20 cellular contexts compared by ENCODE assay signal in the genomic region with DNA sequence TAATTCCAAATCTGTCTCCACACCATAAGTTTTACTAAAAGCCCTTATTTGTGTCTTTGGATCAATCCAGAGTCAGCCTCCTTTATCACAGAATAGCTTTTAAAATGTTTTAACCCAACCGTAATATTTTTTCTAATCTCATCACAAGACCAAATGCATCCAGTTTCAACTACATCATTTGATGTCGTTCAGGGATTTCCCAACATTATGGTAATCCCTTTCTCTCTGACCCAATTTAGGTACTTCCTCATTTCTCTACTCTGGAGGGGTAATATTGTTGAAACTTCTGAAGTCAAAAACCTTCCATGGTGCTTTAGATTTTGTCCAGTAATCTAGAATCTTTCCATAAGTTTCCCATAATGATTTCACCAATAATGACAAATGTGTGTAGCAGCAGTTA.
"Had no signal": no experiment of that assay in that cellular context is flagged by ENCODE, and none has a peak within 500 bp of the region (broad histone marks: within the 10 kb centered on the region; RNA-seq: fewer than 3 reads in every experiment).

No MANE protein-coding gene starts in this region.

- H3K9me3 Mint-ChIP-seq: activated naive CD8-positive, alpha-beta T cell treated with anti-CD3 and anti-CD28 coated beads, Interleukin-2, amount 10 ng/mL, durations not matched to agents 7 days and 5 days; activated T-cell treated with anti-CD3 and anti-CD28 coated beads, Interleukin-2, amount 50 U/mL, for 24 hours had no signal

- H3K27ac Mint-ChIP-seq: activated naive CD4-positive, alpha-beta T cell treated with anti-CD3 and anti-CD28 coated beads, Interleukin-2, amount 10 ng/mL, durations not matched to agents 7 days and 5 days; activated naive CD8-positive, alpha-beta T cell treated with anti-CD3 and anti-CD28 coated beads, Interleukin-2, amount 10 ng/mL, durations not matched to agents 7 days and 5 days; activated T-cell treated with anti-CD3 and anti-CD28 coated beads, Interleukin-2, amount 50 U/mL, for 24 hours; natural killer cell treated with Interleukin-12 subunit alpha and Interleukin-12 subunit beta and Interleukin-15 and Interleukin-18, amount 100 ng/mL, for 72 hours had no signal

- DNase-seq: activated CD4-positive, alpha-beta T cell treated with anti-CD3 and anti-CD28 coated beads for 48 hours; activated CD4-positive, alpha-beta T cell treated with anti-CD3 and anti-CD28 coated beads, Interleukin-2, amount 50 U/mL, for 48 hours; activated CD8-positive, alpha-beta memory T cell treated with anti-CD3 and anti-CD28 coated beads, Interleukin-2, amount 50 U/mL, for 48 hours; activated gamma-delta T cell; activated naive CD4-positive, alpha-beta T cell treated with anti-CD3 and anti-CD28 coated beads, Interleukin-2, amount 10 ng/mL, durations not matched to agents 7 days and 5 days; activated naive CD8-positive, alpha-beta T cell treated with anti-CD3 and anti-CD28 coated beads, Interleukin-2, amount 10 ng/mL, durations not matched to agents 7 days and 5 days; activated T-cell treated with anti-CD3 and anti-CD28 coated beads, Interleukin-2, amount 50 U/mL, for 24 hours; brain microvascular endothelial cell; dorsolateral prefrontal cortex; effector memory CD4-positive, alpha-beta T cell; left ventricle myocardium inferior; mucosa of descending colon; right cardiac atrium; spleen; stimulated activated naive CD8-positive, alpha-beta T cell treated with anti-CD3 and anti-CD28 coated beads, Interleukin-15, Interleukin-2, amounts not matched to agents 100 U/mL and 50 U/mL, for 24 hours; T-helper 9 cell; trophoblast cell; WERI-Rb-1 had no signal

- ATAC-seq: activated CD4-positive, CD25-positive, alpha-beta regulatory T cell treated with anti-CD3 and anti-CD28 coated beads, Interleukin-2, amount 50 U/mL, for 24 hours; mucosa of descending colon; natural killer cell treated with Interleukin-12 subunit alpha and Interleukin-12 subunit beta and Interleukin-15 and Interleukin-18, amount 100 ng/mL, for 72 hours; right cardiac atrium; stimulated activated naive CD8-positive, alpha-beta T cell treated with anti-CD3 and anti-CD28 coated beads, Interleukin-15, Interleukin-2, amounts not matched to agents 100 U/mL and 50 U/mL, for 24 hours had no signal

- H3K4me1 Mint-ChIP-seq: activated naive CD4-positive, alpha-beta T cell treated with anti-CD3 and anti-CD28 coated beads, Interleukin-2, amount 10 ng/mL, durations not matched to agents 7 days and 5 days; activated naive CD8-positive, alpha-beta T cell treated with anti-CD3 and anti-CD28 coated beads, Interleukin-2, amount 10 ng/mL, durations not matched to agents 7 days and 5 days had no signal

- H3K27me3 Mint-ChIP-seq: activated naive CD4-positive, alpha-beta T cell treated with anti-CD3 and anti-CD28 coated beads, Interleukin-2, amount 10 ng/mL, durations not matched to agents 7 days and 5 days; activated naive CD8-positive, alpha-beta T cell treated with anti-CD3 and anti-CD28 coated beads, Interleukin-2, amount 10 ng/mL, durations not matched to agents 7 days and 5 days; activated T-cell treated with anti-CD3 and anti-CD28 coated beads, Interleukin-2, amount 50 U/mL, for 24 hours; natural killer cell treated with Interleukin-12 subunit alpha and Interleukin-12 subunit beta and Interleukin-15 and Interleukin-18, amount 100 ng/mL, for 72 hours had no signal

- H3K36me3 Mint-ChIP-seq: activated naive CD4-positive, alpha-beta T cell treated with anti-CD3 and anti-CD28 coated beads, Interleukin-2, amount 10 ng/mL, durations not matched to agents 7 days and 5 days; activated naive CD8-positive, alpha-beta T cell treated with anti-CD3 and anti-CD28 coated beads, Interleukin-2, amount 10 ng/mL, durations not matched to agents 7 days and 5 days had no signal

- H3K4me3 Mint-ChIP-seq: activated naive CD4-positive, alpha-beta T cell treated with anti-CD3 and anti-CD28 coated beads, Interleukin-2, amount 10 ng/mL, durations not matched to agents 7 days and 5 days; activated naive CD8-positive, alpha-beta T cell treated with anti-CD3 and anti-CD28 coated beads, Interleukin-2, amount 10 ng/mL, durations not matched to agents 7 days and 5 days; activated T-cell treated with anti-CD3 and anti-CD28 coated beads, Interleukin-2, amount 50 U/mL, for 24 hours; natural killer cell treated with Interleukin-12 subunit alpha and Interleukin-12 subunit beta and Interleukin-15 and Interleukin-18, amount 100 ng/mL, for 72 hours had no signal
